Comparison of ENCODE assay signal across 8 cellular contexts in genomic region chr2:86297382-86298147, GRCh38.
DNase-seq lines count a peak whose midpoint lies in the region; ATAC-seq and TF ChIP-seq lines count a peak whose summit lies in the region.

No MANE protein-coding gene starts in this region.

- no peak overlapping the region for H3K4me2 ChIP-seq in MM.1S (ENCODE audit: low read depth, low read length)

- H3K27me3 ChIP-seq in MM.1S (replicated peaks; ENCODE audit: insufficient read depth, low read length) (no peaks in the 10 kb centered on the region), muscle layer of colon (ENCODE audit: control insufficient read depth in 1 of 2, insufficient read depth in 2 of 2, low read length in 2 of 2) (no peaks in the 10 kb centered on the region)

- H3K9me3 ChIP-seq in MM.1S (replicated peaks; ENCODE audit: insufficient read depth, low read length) (no peaks in the 10 kb centered on the region), muscle layer of colon (ENCODE audit: low read length) (no peaks in the 10 kb centered on the region)

- H3K27ac ChIP-seq in MM.1S (ENCODE audit: low read length): no peak overlapping the region
- H3K27ac ChIP-seq in cingulate gyrus (ENCODE audit: low read depth, low read length): peak overlapping the region; percentile 86
- H3K27ac ChIP-seq in muscle layer of colon (ENCODE audit: low read depth, low read length): peak overlapping the region; percentile 30
- no peak overlapping the region for H3K27ac ChIP-seq in substantia nigra (ENCODE audit: low read depth, low read length, poor library complexity, severe bottlenecking)

- no peaks in the 10 kb centered on the region for H4K20me1 ChIP-seq in MM.1S (ENCODE audit: insufficient read depth, low read length)

- no peak overlapping the region for H2AFZ ChIP-seq in MM.1S (ENCODE audit: low read length)

- no peak for ATAC-seq in GM21360 (IDR thresholded peaks at IDR 0.05; ENCODE audit: unreplicated experiment)
- no peak for ATAC-seq in HG02642 (IDR thresholded peaks at IDR 0.05; ENCODE audit: poor library complexity, unreplicated experiment)

- no peaks in the 10 kb centered on the region for H3K79me2 ChIP-seq in MM.1S (ENCODE audit: low read length)

- no peak overlapping the region for H3K9ac ChIP-seq in MM.1S (ENCODE audit: low read length)
- no peak overlapping the region for H3K9ac ChIP-seq in muscle layer of colon (ENCODE audit: low read length)

- peak; percentile 53 for TF ChIP-seq CTCF in GM12865 (IDR thresholded peaks at IDR 0.05; ENCODE audit: insufficient read depth, low read depth, low read length, missing control alignments)
- TF ChIP-seq CTCF in MM.1S (IDR thresholded peaks at IDR 0.05; ENCODE audit: low read length): peak; percentile 30

- no peaks in the 10 kb centered on the region for H3K36me3 ChIP-seq in MM.1S (replicated peaks; ENCODE audit: insufficient read depth, low read length)
- H3K36me3 ChIP-seq in muscle layer of colon (ENCODE audit: insufficient read depth, low read length): no peaks in the 10 kb centered on the region

- no peak overlapping the region for H3K4me3 ChIP-seq in GM12865 (ENCODE audit: low read depth, low read length)
- H3K4me3 ChIP-seq in MM.1S (ENCODE audit: low read length): no peak overlapping the region
- H3K4me3 ChIP-seq in muscle layer of colon (ENCODE audit: low read depth in 1 of 2, low read length in 2 of 2): no peak overlapping the region

- H3F3A ChIP-seq in MM.1S (ENCODE audit: insufficient read depth, low read length): no peaks in the 10 kb centered on the region

- no peaks in the 10 kb centered on the region for H3K9me2 ChIP-seq in MM.1S (replicated peaks; ENCODE audit: insufficient read depth, low read length)

- H3K4me1 ChIP-seq in MM.1S (ENCODE audit: low read length): no peaks in the 10 kb centered on the region
- H3K4me1 ChIP-seq in muscle layer of colon (ENCODE audit: insufficient read depth, low read length): peaks cover 66% of the 10 kb centered on the region

- DNase-seq in GM12865 (ENCODE audit: low read depth) (peak; percentile 52), MM.1S (no peak), substantia nigra (lab: John Stamatoyannopoulos, UW) (no peak)
- DNase-seq in activated effector memory CD4-positive, alpha-beta T cell treated with anti-CD3 and anti-CD28 coated beads, Interleukin-2, amount 50 U/mL, for 16 hours: no peak

Comparison
In these comparisons a context has a peak if more than half of its experiments do, and no peak if none do; other contexts are left out.
1. H3K27ac ChIP-seq: peak in cingulate gyrus (single experiment) and muscle layer of colon (single experiment); none in MM.1S (single experiment) and substantia nigra (single experiment).